ENCODE assay signal across 23 cellular contexts in the genomic region with DNA sequence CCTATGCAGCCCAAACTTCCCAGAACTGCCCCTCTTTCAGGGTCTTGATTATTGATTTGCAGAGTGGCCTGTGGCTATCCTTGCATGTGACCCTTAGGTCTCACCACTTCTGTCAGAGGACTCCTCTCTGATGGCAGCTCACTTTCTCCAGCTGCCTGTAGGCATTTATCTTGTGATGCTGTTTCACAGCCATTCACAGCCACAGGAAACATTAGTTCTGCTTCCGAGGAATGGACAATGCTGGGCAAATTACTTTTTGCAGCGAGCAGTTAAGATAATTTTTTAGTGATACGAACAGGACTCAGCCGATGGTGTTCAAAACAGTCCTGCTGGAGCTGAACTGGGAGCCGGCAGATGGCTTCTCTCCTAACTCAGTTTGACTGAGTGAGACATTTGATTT. TPM values are rescaled to one million over a fixed set of nuclear protein-coding genes. Genes with fewer than 3 reads are reported as not detected.
"Had no signal": no experiment of that assay in that cellular context is flagged by ENCODE, and none has a peak within 500 bp of the region (broad histone marks: within the 10 kb centered on the region; RNA-seq: fewer than 3 reads in every experiment).

No MANE protein-coding gene starts in this region.

- H3K27me3 Mint-ChIP-seq: dendritic cell treated with granulocyte-macrophage colony-stimulating factor and Interleukin-4, amounts not matched to agents 40 ng/mL and 50 ng/mL, for 4 days had no signal

- ATAC-seq: foreskin keratinocyte; left cardiac atrium; lower lobe of right lung; naive thymus-derived CD8-positive, alpha-beta T cell; sciatic nerve had no signal

- DNase-seq: colonic mucosa; effector memory CD4-positive, alpha-beta T cell; foreskin keratinocyte; glutamatergic neuron; heart right ventricle; hippocampal formation; left cardiac atrium; left ventricle myocardium inferior; lower lobe of right lung; naive thymus-derived CD8-positive, alpha-beta T cell; nephron progenitor cell; pancreas; stimulated activated CD4-positive, alpha-beta T cell treated with anti-CD3 and anti-CD28 coated beads, Interleukin-12 subunit alpha, Interleukin-12 subunit beta, amount 100 ng/mL, for 4 hours; stimulated activated CD4-positive, alpha-beta T cell treated with anti-CD3 and anti-CD28 coated beads, Interleukin-1b, Interleukin-23, amount 100 ng/mL, for 48 hours; stimulated activated CD4-positive, alpha-beta T cell treated with anti-CD3 and anti-CD28 coated beads, Interleukin-4, amount 100 ng/mL, for 1 hour; stimulated activated CD8-positive, alpha-beta memory T cell treated with anti-CD3 and anti-CD28 coated beads, Interleukin-4, amount 100 ng/mL, for 48 hours; stimulated activated naive CD4-positive, alpha-beta T cell treated with Interleukin-2 at 50 U/mL for 16 hours; transverse colon; upper lobe of right lung; uterus had no signal

- H3K4me3 Mint-ChIP-seq: dendritic cell treated with granulocyte-macrophage colony-stimulating factor and Interleukin-4, amounts not matched to agents 40 ng/mL and 50 ng/mL, for 4 days; naive thymus-derived CD8-positive, alpha-beta T cell; nephron progenitor cell had no signal

- H3K9me3 Mint-ChIP-seq: dendritic cell treated with granulocyte-macrophage colony-stimulating factor and Interleukin-4, amounts not matched to agents 40 ng/mL and 50 ng/mL, for 4 days; naive thymus-derived CD8-positive, alpha-beta T cell; nephron progenitor cell had no signal

- H3K36me3 Mint-ChIP-seq: naive thymus-derived CD8-positive, alpha-beta T cell had no signal

- H3K27ac Mint-ChIP-seq: dendritic cell treated with granulocyte-macrophage colony-stimulating factor and Interleukin-4, amounts not matched to agents 40 ng/mL and 50 ng/mL, for 4 days; nephron progenitor cell; progenitor cell of endocrine pancreas had no signal

- H3K4me1 Mint-ChIP-seq: nephron progenitor cell had no signal

RNA-seq across cellular contexts. Expression of gene TMEM150C, which starts 58.3 kb away (rescaled TPM):
- total RNA-seq: naive thymus-derived CD8-positive, alpha-beta T cell had no signal
